In genomic region chr7:157576415-157576814, GRCh38 we compare ENCODE assay signal across 1 cellular context.
TF ChIP-seq lines count a peak whose summit lies in the region.

No MANE protein-coding gene starts in this region.

TF ChIP-seq in K562, 482 proteins besides CTCF, POLR2A, EP300 and RAD21 (continued from another document):
- TF ChIP-seq ZBTB40 (IDR thresholded peaks at IDR 0.05) (peak; percentile 61; the same call in 1 of the 2 replicates), ZBTB40 (CRISPR knock-in tag; IDR thresholded peaks at IDR 0.05) (no peak), SRSF9 (IDR thresholded peaks at IDR 0.05; ENCODE audit: borderline replicate concordance, low read depth, low read length) (no peak), ELF1 (tag; IDR thresholded peaks at IDR 0.05) (peak; percentile 82), E2F6 (IDR thresholded peaks at IDR 0.05; ENCODE audit: borderline replicate concordance in 1 of 2, extremely low read depth in 1 of 2, insufficient read depth in 1 of 2, insufficient read length in 1 of 2, low read depth in 1 of 2, low read length in 1 of 2, poor library complexity in 1 of 2, severe bottlenecking in 1 of 2) (peak in 1 of 2 experiments; percentile 74), CXXC5 (CRISPR knock-in tag; IDR thresholded peaks at IDR 0.05) (peak; percentile 36), RBBP5 (IDR thresholded peaks at IDR 0.05; ENCODE audit: borderline replicate concordance, insufficient read depth, low read length, poor library complexity, severe bottlenecking) (peak; percentile 34), ZNF263 (CRISPR knock-in tag; IDR thresholded peaks at IDR 0.05; ENCODE audit: borderline replicate concordance) (peak; percentile 43; the same call in 1 of the 2 replicates), ZNF253 (CRISPR knock-in tag; conservative IDR thresholded peaks at IDR 0.05) (no peak), RHOXF2B (CRISPR knock-in tag; conservative IDR thresholded peaks at IDR 0.05) (no peak), RERE (CRISPR knock-in tag; IDR thresholded peaks at IDR 0.05; ENCODE audit: borderline replicate concordance) (no peak), GABPA (tag; conservative IDR thresholded peaks at IDR 0.05; ENCODE audit: low read depth) (peak; percentile 78), EZH2 (IDR thresholded peaks at IDR 0.05; ENCODE audit: borderline replicate concordance, low read depth, low read length) (peak; percentile 45), L3MBTL2 (IDR thresholded peaks at IDR 0.05) (peak; percentile 33; the same call in 1 of the 2 replicates)
